Comparison of ENCODE assay signal across 15 cellular contexts in the genomic region with DNA sequence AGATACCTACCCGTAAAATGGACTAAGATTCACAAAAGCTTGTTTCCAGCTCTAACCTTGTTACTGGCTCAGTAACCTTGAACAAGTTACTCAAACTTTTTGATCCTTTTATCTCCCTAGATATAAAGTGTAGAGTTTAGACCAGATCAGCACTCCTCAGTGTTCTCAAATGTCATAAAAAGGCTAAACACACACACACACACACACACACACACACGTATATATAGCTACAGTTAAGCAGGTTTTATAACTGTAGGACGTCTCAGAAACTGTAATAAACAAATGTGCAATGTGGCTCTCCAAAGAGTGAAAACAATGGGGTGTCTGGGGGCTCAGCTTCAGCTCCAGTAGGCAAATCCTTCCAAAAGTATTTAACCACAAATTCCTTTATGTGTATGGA. TPM values are rescaled to one million over a fixed set of nuclear protein-coding genes. Genes with fewer than 3 reads are reported as not detected.
"Had no signal": no experiment of that assay in that cellular context is flagged by ENCODE, and none has a peak within 500 bp of the region (broad histone marks: within the 10 kb centered on the region; RNA-seq: fewer than 3 reads in every experiment).

No MANE protein-coding gene starts in this region.

- H3K27ac ChIP-seq: parathyroid adenoma, transverse colon, WERI-Rb-1 had no signal

- H3K4me1 Mint-ChIP-seq: stimulated activated memory B cell treated with anti-CD40 and anti-IgM and Interleukin-4, amounts not matched to agents 10 μg/mL and 1 μg/mL and 100 μg/mL, for 72 hours had no signal

- H3K4me1 ChIP-seq: parathyroid adenoma had no signal

- H3K27me3 ChIP-seq: transverse colon had no signal

- H3K9me3 Mint-ChIP-seq: neural crest cell; stimulated activated memory B cell treated with anti-CD40 and anti-IgM and Interleukin-4, amounts not matched to agents 10 μg/mL and 1 μg/mL and 100 μg/mL, for 72 hours; T-cell had no signal

- FAIRE-seq: small intestine had no signal

- H3K27me3 Mint-ChIP-seq: T-cell had no signal

- H3K27ac Mint-ChIP-seq: activated CD8-positive, alpha-beta T cell treated with anti-CD3 and anti-CD28 coated beads, Interleukin-2, amount 10 ng/mL, durations not matched to agents 7 days and 5 days; stimulated activated memory B cell treated with anti-CD40 and anti-IgM and Interleukin-4, amounts not matched to agents 10 μg/mL and 1 μg/mL and 100 μg/mL, for 72 hours; T-cell had no signal

- H3K36me3 ChIP-seq: transverse colon, WERI-Rb-1 had no signal

- ATAC-seq: activated CD8-positive, alpha-beta T cell treated with anti-CD3 and anti-CD28 coated beads, Interleukin-2, amount 10 ng/mL, durations not matched to agents 7 days and 5 days; stimulated activated memory B cell treated with anti-CD40 and anti-IgM and Interleukin-4, amounts not matched to agents 10 μg/mL and 1 μg/mL and 100 μg/mL, for 72 hours; T-cell had no signal

- H3K36me3 Mint-ChIP-seq: stimulated activated memory B cell treated with anti-CD40 and anti-IgM and Interleukin-4, amounts not matched to agents 10 μg/mL and 1 μg/mL and 100 μg/mL, for 72 hours; T-cell had no signal

- DNase-seq: activated CD4-positive, alpha-beta T cell treated with anti-CD3 and anti-CD28 coated beads for 4 hours; activated CD8-positive, alpha-beta memory T cell treated with anti-CD3 and anti-CD28 coated beads, Interleukin-2, amount 50 U/mL, for 48 hours; activated CD8-positive, alpha-beta T cell treated with anti-CD3 and anti-CD28 coated beads, Interleukin-2, amount 10 ng/mL, durations not matched to agents 7 days and 5 days; central memory CD4-positive, alpha-beta T cell; erythroblast; mesendoderm; retina; small intestine; T-cell; T1000; transverse colon; WERI-Rb-1 had no signal

- H3K9me3 ChIP-seq: transverse colon had no signal

- H3K4me3 Mint-ChIP-seq: activated CD8-positive, alpha-beta T cell treated with anti-CD3 and anti-CD28 coated beads, Interleukin-2, amount 10 ng/mL, durations not matched to agents 7 days and 5 days; neural crest cell; stimulated activated memory B cell treated with anti-CD40 and anti-IgM and Interleukin-4, amounts not matched to agents 10 μg/mL and 1 μg/mL and 100 μg/mL, for 72 hours; T-cell had no signal

- H3K4me3 ChIP-seq: transverse colon had no signal

RNA-seq across cellular contexts. Expression of a gene that starts 34.0 kb away (rescaled TPM):
- total RNA-seq: activated CD8-positive, alpha-beta T cell treated with anti-CD3 and anti-CD28 coated beads, Interleukin-2, amount 10 ng/mL, durations not matched to agents 7 days and 5 days had no signal
